ENCODE assay signal across 20 cellular contexts in genomic region chrX:148647666-148648065, GRCh38.
DNase-seq lines count a peak whose midpoint lies in the region; ATAC-seq and TF ChIP-seq lines count a peak whose summit lies in the region.
"Had no signal": no experiment of that assay in that cellular context is flagged by ENCODE, and none has a peak within 500 bp of the region (broad histone marks: within the 10 kb centered on the region; RNA-seq: fewer than 3 reads in every experiment).

No MANE protein-coding gene starts in this region.

- POLR2A ChIA-PET in CD4-positive, alpha-beta memory T cell (lab: Charles Lee; ENCODE audit: partially characterized antibody) = no interaction called here

- no peak for TF ChIP-seq CTCF in NB4 (IDR thresholded peaks at IDR 0.05; ENCODE audit: low read depth, low read length)

- no peak overlapping the region for H3K4me3 Mint-ChIP-seq in CD4-positive, alpha-beta memory T cell

- intact Hi-C loops in CD4-positive, alpha-beta memory T cell (cut with micrococcal nuclease) = no loop called here

- CTCF ChIA-PET in CD4-positive, alpha-beta memory T cell (lab: Charles Lee; ENCODE audit: partially characterized antibody) = no interaction called here

- H3K9me3 Mint-ChIP-seq in CD4-positive, alpha-beta memory T cell = no peaks in the 10 kb centered on the region

- no peaks in the 10 kb centered on the region for H3K4me1 ChIP-seq in CD4-positive, alpha-beta memory T cell (ENCODE audit: insufficient read depth, low read length)
- H3K4me1 ChIP-seq: Peyer's patch, SJSA1 had no signal

- peak; percentile 12 for DNase-seq in HuH-7 (ENCODE audit: low spot score)
- peak; percentile 81 for DNase-seq in NB4 (ENCODE audit: low read depth)
- DNase-seq in SKM-1 (lab: John Stamatoyannopoulos, UW; ENCODE audit: unreplicated experiment) = peak; percentile 59
- no peak for DNase-seq in CD4-positive, alpha-beta memory T cell
- no peak for DNase-seq in NCI-H146 treated with DMSO at 0.1 percent for 48 hours (lab: John Stamatoyannopoulos, UW; ENCODE audit: unreplicated experiment)
- DNase-seq in activated naive CD4-positive, alpha-beta T cell (lab: John Stamatoyannopoulos, UW) = no peak
- DNase-seq: C1 segment of cervical spinal cord, DMS79 treated with DMSO at 0.1 percent for 48 hours, GM23248, KBM-7, NCI-H1105, NCI-H1694 treated with DMSO at 0.1 percent for 48 hours, NCI-H2107, NCI-H2227 treated with DMSO at 0.1 percent for 48 hours, NCI-H510A treated with DMSO at 0.1 percent for 48 hours, NCI-H774, Peyer's patch had no signal

- no peak overlapping the region for H3K27ac ChIP-seq in CD4-positive, alpha-beta memory T cell (ENCODE audit: low read depth, low read length)
- H3K27ac ChIP-seq: GM23248, Peyer's patch, SJSA1 had no signal

- H3K27ac Mint-ChIP-seq in CD4-positive, alpha-beta memory T cell = no peak overlapping the region

- ATAC-seq in GM21576 (IDR thresholded peaks at IDR 0.05; ENCODE audit: unreplicated experiment) = no peak

- H3K27me3 Mint-ChIP-seq in CD4-positive, alpha-beta memory T cell = no peaks in the 10 kb centered on the region

- no peaks in the 10 kb centered on the region for H3K4me1 Mint-ChIP-seq in CD4-positive, alpha-beta memory T cell

- no peak for TF ChIP-seq POLR2A in NB4 (IDR thresholded peaks at IDR 0.05; ENCODE audit: extremely low read depth, insufficient read length)

- no peaks in the 10 kb centered on the region for H3K36me3 ChIP-seq in CD4-positive, alpha-beta memory T cell (ENCODE audit: insufficient read depth, low read length)
- H3K36me3 ChIP-seq: HAP-1, Peyer's patch, SJSA1 had no signal

- H3K4me3 ChIP-seq in NB4 (ENCODE audit: low read depth, low read length) = peak overlapping the region; percentile 34
- H3K4me3 ChIP-seq in CD4-positive, alpha-beta memory T cell (ENCODE audit: low read length in 2 of 2) = no peak overlapping the region
- H3K4me3 ChIP-seq: GM23248, HAP-1, Peyer's patch, SJSA1 had no signal

- no peaks in the 10 kb centered on the region for H3K36me3 Mint-ChIP-seq in CD4-positive, alpha-beta memory T cell

- H3K9me3 ChIP-seq in CD4-positive, alpha-beta memory T cell (ENCODE audit: control insufficient read depth in 1 of 2, low read length in 2 of 2) = no peaks in the 10 kb centered on the region
- H3K9me3 ChIP-seq: HAP-1, Peyer's patch, SJSA1 had no signal

- no peaks in the 10 kb centered on the region for H3K27me3 ChIP-seq in CD4-positive, alpha-beta memory T cell (ENCODE audit: insufficient read depth, low read length)
- H3K27me3 ChIP-seq: Peyer's patch, SJSA1 had no signal

Comparison
In these comparisons a context has a peak if more than half of its experiments do, and no peak if none do; other contexts are left out.
1. DNase-seq: peak in HuH-7 (single experiment), NB4 (single experiment) and SKM-1 (single experiment); none in CD4-positive, alpha-beta memory T cell (0 of 5), NCI-H146 treated with DMSO at 0.1 percent for 48 hours (single experiment) and activated naive CD4-positive, alpha-beta T cell (0 of 4).